ENCODE assay signal across 2 cellular contexts in the genomic region with DNA sequence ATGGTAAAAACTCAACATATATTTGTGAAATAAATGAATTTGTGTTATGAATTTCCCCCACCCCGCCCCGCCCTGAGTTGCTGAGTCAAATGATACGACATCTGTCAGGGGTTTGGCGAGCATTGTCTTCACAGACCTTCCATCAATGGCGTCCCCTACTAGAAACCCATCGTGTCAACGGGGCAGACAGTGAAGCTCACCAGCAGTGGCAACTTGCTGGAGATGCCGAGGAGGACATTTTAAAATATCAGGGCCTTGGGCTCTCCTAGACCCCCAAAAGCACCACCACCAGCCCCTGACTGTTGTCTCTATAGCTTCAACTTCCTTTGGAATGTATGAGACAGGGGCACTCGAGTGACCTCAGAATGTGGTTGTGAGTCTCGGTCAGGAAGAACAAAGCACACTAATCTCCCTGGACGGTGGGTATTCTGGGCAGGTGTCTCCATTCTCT.
TF ChIP-seq lines count a peak whose summit lies in the region.

No MANE protein-coding gene starts in this region.

TF ChIP-seq in endothelial cell of umbilical vein, 7 proteins besides CTCF, POLR2A, EP300 and RAD21:
- TF ChIP-seq GATA2 (IDR thresholded peaks at IDR 0.05; ENCODE audit: insufficient read depth, insufficient read length, low read depth, low read length) (no peak), FOS (IDR thresholded peaks at IDR 0.05; ENCODE audit: borderline replicate concordance, insufficient read depth, low read length) (no peak), JUN (IDR thresholded peaks at IDR 0.05; ENCODE audit: borderline replicate concordance, insufficient read depth, insufficient read length, low read depth) (no peak), POLR2AphosphoS5 (IDR thresholded peaks at IDR 0.05; ENCODE audit: insufficient read depth, low read depth, low read length) (no peak), MYC (IDR thresholded peaks at IDR 0.05; ENCODE audit: low read depth, low read length) (no peak), EZH2 (IDR thresholded peaks at IDR 0.05; ENCODE audit: borderline replicate concordance, low read depth, low read length, severe bottlenecking) (no peak)
- TF ChIP-seq, protein P1, sequence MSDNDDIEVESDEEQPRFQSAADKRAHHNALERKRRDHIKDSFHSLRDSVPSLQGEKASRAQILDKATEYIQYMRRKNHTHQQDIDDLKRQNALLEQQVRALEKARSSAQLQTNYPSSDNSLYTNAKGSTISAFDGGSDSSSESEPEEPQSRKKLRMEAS (IDR thresholded peaks at IDR 0.05; ENCODE audit: insufficient read depth, insufficient read length), result no peak

TF ChIP-seq in neural cell, 6 proteins besides CTCF, POLR2A, EP300 and RAD21:
- TF ChIP-seq EZH2 (IDR thresholded peaks at IDR 0.05; ENCODE audit: borderline replicate concordance, insufficient read depth, low read length, poor library complexity, severe bottlenecking) (no peak), SMC3 (conservative IDR thresholded peaks at IDR 0.05; ENCODE audit: poor library complexity) (no peak), MXI1 (conservative IDR thresholded peaks at IDR 0.05; ENCODE audit: poor library complexity, severe bottlenecking) (no peak), POLR2AphosphoS5 (IDR thresholded peaks at IDR 0.05) (no peak), TAF1 (IDR thresholded peaks at IDR 0.05; ENCODE audit: low read depth) (no peak)
- TF ChIP-seq, protein P2, sequence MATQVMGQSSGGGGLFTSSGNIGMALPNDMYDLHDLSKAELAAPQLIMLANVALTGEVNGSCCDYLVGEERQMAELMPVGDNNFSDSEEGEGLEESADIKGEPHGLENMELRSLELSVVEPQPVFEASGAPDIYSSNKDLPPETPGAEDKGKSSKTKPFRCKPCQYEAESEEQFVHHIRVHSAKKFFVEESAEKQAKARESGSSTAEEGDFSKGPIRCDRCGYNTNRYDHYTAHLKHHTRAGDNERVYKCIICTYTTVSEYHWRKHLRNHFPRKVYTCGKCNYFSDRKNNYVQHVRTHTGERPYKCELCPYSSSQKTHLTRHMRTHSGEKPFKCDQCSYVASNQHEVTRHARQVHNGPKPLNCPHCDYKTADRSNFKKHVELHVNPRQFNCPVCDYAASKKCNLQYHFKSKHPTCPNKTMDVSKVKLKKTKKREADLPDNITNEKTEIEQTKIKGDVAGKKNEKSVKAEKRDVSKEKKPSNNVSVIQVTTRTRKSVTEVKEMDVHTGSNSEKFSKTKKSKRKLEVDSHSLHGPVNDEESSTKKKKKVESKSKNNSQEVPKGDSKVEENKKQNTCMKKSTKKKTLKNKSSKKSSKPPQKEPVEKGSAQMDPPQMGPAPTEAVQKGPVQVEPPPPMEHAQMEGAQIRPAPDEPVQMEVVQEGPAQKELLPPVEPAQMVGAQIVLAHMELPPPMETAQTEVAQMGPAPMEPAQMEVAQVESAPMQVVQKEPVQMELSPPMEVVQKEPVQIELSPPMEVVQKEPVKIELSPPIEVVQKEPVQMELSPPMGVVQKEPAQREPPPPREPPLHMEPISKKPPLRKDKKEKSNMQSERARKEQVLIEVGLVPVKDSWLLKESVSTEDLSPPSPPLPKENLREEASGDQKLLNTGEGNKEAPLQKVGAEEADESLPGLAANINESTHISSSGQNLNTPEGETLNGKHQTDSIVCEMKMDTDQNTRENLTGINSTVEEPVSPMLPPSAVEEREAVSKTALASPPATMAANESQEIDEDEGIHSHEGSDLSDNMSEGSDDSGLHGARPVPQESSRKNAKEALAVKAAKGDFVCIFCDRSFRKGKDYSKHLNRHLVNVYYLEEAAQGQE (IDR thresholded peaks at IDR 0.05; ENCODE audit: borderline replicate concordance), result no peak
TF ChIP-seq in neural cell: peak in this region for 0.
